8 cellular contexts compared by ENCODE assay signal in genomic region chr9:137411670-137412380, GRCh38. TPM values are rescaled to one million over a fixed set of nuclear protein-coding genes. Genes with fewer than 3 reads are reported as not detected.
DNase-seq lines count a peak whose midpoint lies in the region; ATAC-seq and TF ChIP-seq lines count a peak whose summit lies in the region.

No MANE protein-coding gene starts in this region.

- H3K9me3 ChIP-seq in mucosa of descending colon, result no peaks in the 10 kb centered on the region
- no peaks in the 10 kb centered on the region for H3K9me3 ChIP-seq in aorta (ENCODE audit: control insufficient read depth, low read length)

- H3K27me3 Mint-ChIP-seq in central memory CD8-positive, alpha-beta T cell, result no peaks in the 10 kb centered on the region

- peaks cover 4% of the 10 kb centered on the region for H3K36me3 Mint-ChIP-seq in central memory CD8-positive, alpha-beta T cell (ENCODE audit: insufficient read depth)

- no peak overlapping the region for H3K27ac ChIP-seq in aorta (ENCODE audit: low read depth in 1 of 2, low read length in 2 of 2)

- H3K4me3 Mint-ChIP-seq in central memory CD8-positive, alpha-beta T cell, result peak overlapping the region; percentile 31

- H3K4me3 ChIP-seq in mucosa of descending colon (no peak overlapping the region), aorta (ENCODE audit: low read length in 2 of 2) (no peak overlapping the region)

- peaks cover 11% of the 10 kb centered on the region for H3K4me1 Mint-ChIP-seq in central memory CD8-positive, alpha-beta T cell

- H3K27me3 ChIP-seq in aorta (ENCODE audit: control insufficient read depth in 1 of 2, insufficient read depth in 2 of 2, low read length in 1 of 2), result no peaks in the 10 kb centered on the region

- no peak for ATAC-seq in central memory CD8-positive, alpha-beta T cell (replicated peaks; ENCODE audit: extremely low read depth, poor library complexity, severe bottlenecking)
- ATAC-seq in mucosa of descending colon (no peak), aorta (ENCODE audit: low FRiP score) (peak; percentile 63)

- peak; percentile 66 to 70 for DNase-seq in activated T-cell treated with anti-CD3 and anti-CD28 coated beads, Interleukin-2, amount 50 U/mL, for 48 hours
- no peak for DNase-seq in activated T-cell treated with anti-CD3 and anti-CD28 coated beads, Interleukin-2, amount 50 U/mL, for 1 hour
- no peak for DNase-seq in central memory CD8-positive, alpha-beta T cell (ENCODE audit: low spot score in 2 of 2)
- DNase-seq in mucosa of descending colon (peak; percentile 63 to 83 (median 72)), aorta (peak; percentile 90 to 93), middle frontal gyrus (ENCODE audit: extremely low spot score, low spot score) (no peak), hippocampal formation (lab: John Stamatoyannopoulos, UW) (no peak)

- no peak overlapping the region for H3K27ac Mint-ChIP-seq in central memory CD8-positive, alpha-beta T cell (ENCODE audit: low read depth)

- H3K4me1 ChIP-seq in mucosa of descending colon (ENCODE audit: low read depth) (peaks cover 37% of the 10 kb centered on the region), aorta (ENCODE audit: control insufficient read depth in 1 of 2, insufficient read depth in 2 of 2, low read length in 2 of 2) (peaks cover 0 to 4% of the 10 kb centered on the region in 2 donors)

- H3K36me3 ChIP-seq in mucosa of descending colon (ENCODE audit: low read depth) (no peaks in the 10 kb centered on the region), aorta (ENCODE audit: control insufficient read depth in 1 of 2, insufficient read depth in 2 of 2, low read length in 1 of 2) (no peaks in the 10 kb centered on the region)

- WGBS in aorta, 2 donors, result 27 to 62% methylated on average over 11 to 29 of the region's 29 CpGs

- no peak for TF ChIP-seq CTCF in mucosa of descending colon (IDR thresholded peaks at IDR 0.05)

- intact Hi-C loops in mucosa of descending colon (cut with DNase I, micrococcal nuclease), result no loop called here
- intact Hi-C loops in aorta (cut with DNase I), result no loop called here

- H3K9me3 Mint-ChIP-seq in central memory CD8-positive, alpha-beta T cell, result no peaks in the 10 kb centered on the region

TF ChIP-seq in PFSK-1, 5 proteins besides CTCF, POLR2A, EP300 and RAD21:
- TF ChIP-seq TAF1 (IDR thresholded peaks at IDR 0.05; ENCODE audit: borderline replicate concordance, insufficient read depth, low read length), result no peak
- no peak for TF ChIP-seq SIN3A (IDR thresholded peaks at IDR 0.05; ENCODE audit: borderline replicate concordance, insufficient read depth, low read length)
- peak; percentile 83 for TF ChIP-seq FOXP2 (optimal IDR thresholded peaks at IDR 0.05; ENCODE audit: borderline replicate concordance, extremely low read depth, extremely low read length, insufficient read depth)
- TF ChIP-seq REST (IDR thresholded peaks at IDR 0.05; ENCODE audit: insufficient read depth in 1 of 2, low read depth in 2 of 2, low read length in 2 of 2), result no peak
- no peak for TF ChIP-seq POLR2AphosphoS5 (IDR thresholded peaks at IDR 0.05; ENCODE audit: low read depth, low read length)

RNA-seq across cellular contexts. Expression of gene EXD3, which starts 11.1 kb away (rescaled TPM):
- 12.3 TPM for polyA plus RNA-seq in PFSK-1 (2012; ENCODE audit: insufficient read length, low read depth)
- total RNA-seq in mucosa of descending colon (10 to 100 TPM; 39.4 to 56.7 (median 40.1) TPM), aorta (10 to 100 TPM; 21.9 to 38.2 TPM)
- polyA plus RNA-seq in aorta, result 10 to 100 TPM; 15.9 to 96.8 TPM

RNA-seq across cellular contexts. Expression of gene NOXA1, which starts 11.4 kb away (rescaled TPM):
- polyA plus RNA-seq in PFSK-1 (2012; ENCODE audit: insufficient read length, low read depth), result 3.6 TPM
- total RNA-seq in mucosa of descending colon (10 to 100 TPM; 18.0 to 41.5 (median 27.2) TPM), aorta (1 to 10 TPM; 4.1 to 8.5 TPM)
- 10 to 100 TPM in 1 of 2 donors, 1 to 10 TPM in 1; 2.9 to 12.6 TPM for polyA plus RNA-seq in aorta

RNA-seq across cellular contexts. Expression of gene ENTPD8, which starts 29.3 kb away (rescaled TPM):
- polyA plus RNA-seq in PFSK-1 (2012; ENCODE audit: insufficient read length, low read depth), result 0.46 TPM
- total RNA-seq in mucosa of descending colon (100 to 1,000 TPM in 1 of 3 donors, 10 to 100 TPM in 2; 36.7 to 127 (median 74.8) TPM), aorta (not detected)
- polyA plus RNA-seq in aorta, result 1 to 10 TPM in 1 of 2 donors, not detected in 1; 3.1 TPM

RNA-seq across cellular contexts. Expression of gene NSMF, which starts 47.3 kb away (rescaled TPM):
- polyA plus RNA-seq in PFSK-1 (2012; ENCODE audit: insufficient read length, low read depth), result 134 TPM
- total RNA-seq in mucosa of descending colon, result 10 to 100 TPM; 30.1 to 48.0 (median 43.4) TPM
- total RNA-seq in aorta, result 10 to 100 TPM; 76.8 to 78.2 TPM
- polyA plus RNA-seq in aorta, result 100 to 1,000 TPM in 1 of 2 donors, 10 to 100 TPM in 1; 75.5 to 154 TPM

Comparison
In these comparisons a context has a peak if more than half of its experiments do, and no peak if none do; other contexts are left out.
1. DNase-seq: peak in activated T-cell treated with anti-CD3 and anti-CD28 coated beads, Interleukin-2, amount 50 U/mL, for 48 hours (2 of 2), mucosa of descending colon (3 of 3) and aorta (2 of 2); none in activated T-cell treated with anti-CD3 and anti-CD28 coated beads, Interleukin-2, amount 50 U/mL, for 1 hour (single experiment), central memory CD8-positive, alpha-beta T cell (0 of 2), middle frontal gyrus (single experiment) and hippocampal formation (0 of 2).
2. RNA of gene ENTPD8, which starts 29.3 kb away (total RNA-seq): 36.7 to 127 TPM in mucosa of descending colon; not detected in aorta; every median in the first group is over 10 times any median in the second.